13 cellular contexts compared by ENCODE assay signal in the genomic region with DNA sequence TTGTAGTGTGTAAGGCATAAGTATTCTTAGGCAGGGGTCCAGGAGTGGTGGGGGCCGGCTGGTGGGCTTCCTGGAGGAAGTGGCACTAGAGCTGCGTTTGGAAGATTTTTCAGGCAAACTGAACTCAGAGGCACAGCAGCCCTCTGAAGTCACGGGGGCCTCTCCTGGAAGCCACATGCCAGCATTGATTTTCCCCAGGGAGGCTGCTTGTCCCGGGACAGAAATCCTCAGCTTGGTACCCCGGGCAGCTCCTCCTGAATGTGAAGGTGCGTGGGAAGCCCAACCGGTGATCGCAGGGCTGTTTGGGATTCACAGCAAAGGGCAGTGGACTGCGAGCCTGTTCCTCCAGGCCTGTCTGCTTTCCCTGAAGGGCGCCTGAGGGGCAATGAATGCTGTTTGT. TPM values are rescaled to one million over a fixed set of nuclear protein-coding genes. Genes with fewer than 3 reads are reported as not detected.
DNase-seq lines count a peak whose midpoint lies in the region; ATAC-seq and TF ChIP-seq lines count a peak whose summit lies in the region.
"Had no signal": no experiment of that assay in that cellular context is flagged by ENCODE, and none has a peak within 500 bp of the region (broad histone marks: within the 10 kb centered on the region; RNA-seq: fewer than 3 reads in every experiment).

No MANE protein-coding gene starts in this region.

- H3K9me3 Mint-ChIP-seq in activated CD4-positive, alpha-beta T cell treated with anti-CD3 and anti-CD28 coated beads, Interleukin-2, amount 10 ng/mL, durations not matched to agents 7 days and 5 days, result no peaks in the 10 kb centered on the region
- peaks cover 8% of the 10 kb centered on the region for H3K9me3 Mint-ChIP-seq in glutamatergic neuron (ENCODE audit: unreplicated experiment)
- no peaks in the 10 kb centered on the region for H3K9me3 Mint-ChIP-seq in osteocyte (ENCODE audit: unreplicated experiment)

- peaks cover 22% of the 10 kb centered on the region for H3K4me1 Mint-ChIP-seq in activated CD4-positive, alpha-beta T cell treated with anti-CD3 and anti-CD28 coated beads, Interleukin-2, amount 10 ng/mL, durations not matched to agents 7 days and 5 days
- H3K4me1 Mint-ChIP-seq in glutamatergic neuron (ENCODE audit: low read depth, unreplicated experiment) (peaks cover 21% of the 10 kb centered on the region), osteocyte (ENCODE audit: unreplicated experiment) (peaks cover 32% of the 10 kb centered on the region)

- DNase-seq in activated CD4-positive, alpha-beta T cell treated with anti-CD3 and anti-CD28 coated beads, Interleukin-2, amount 10 ng/mL, durations not matched to agents 7 days and 5 days, result no peak
- no peak for DNase-seq in activated CD4-positive, alpha-beta T cell treated with anti-CD3 and anti-CD28 coated beads, Interleukin-2, amount 50 U/mL, for 4 hours
- DNase-seq in SJCRH30, result peak in 1 of 2 experiments; percentile 22
- DNase-seq in glutamatergic neuron, result no peak
- DNase-seq in osteocyte (ENCODE audit: extremely low spot score, unreplicated experiment), result no peak
- no peak for DNase-seq in DMS79 treated with DMSO at 0.1 percent for 48 hours (lab: John Stamatoyannopoulos, UW)
- DNase-seq in RPMI8226, result no peak
- DNase-seq in omental fat pad (ENCODE audit: low spot score), result no peak
- DNase-seq: activated CD4-positive, alpha-beta T cell treated with anti-CD3 and anti-CD28 coated beads for 48 hours; activated gamma-delta T cell; NCI-H1092 treated with DMSO at 0.1 percent for 48 hours had no signal

- no peak for ATAC-seq in omental fat pad (ENCODE audit: low FRiP score)

- CTCF ChIA-PET in activated CD4-positive, alpha-beta T cell treated with anti-CD3 and anti-CD28 coated beads, Interleukin-2, amount 10 ng/mL, durations not matched to agents 7 days and 5 days (lab: Charles Lee), result no interaction called here

- no peaks in the 10 kb centered on the region for H3K9me3 ChIP-seq in SJCRH30 (replicated peaks)
- H3K9me3 ChIP-seq: thoracic aorta had no signal

- no peaks in the 10 kb centered on the region; the same call in 1 of the 2 replicates for H3K27me3 ChIP-seq in SJCRH30
- H3K27me3 ChIP-seq: cardiac muscle cell had no signal

- H3K27me3 Mint-ChIP-seq in activated CD4-positive, alpha-beta T cell treated with anti-CD3 and anti-CD28 coated beads, Interleukin-2, amount 10 ng/mL, durations not matched to agents 7 days and 5 days, result peaks cover 18% of the 10 kb centered on the region
- peaks cover 10% of the 10 kb centered on the region for H3K27me3 Mint-ChIP-seq in glutamatergic neuron (ENCODE audit: unreplicated experiment)
- peaks cover 8% of the 10 kb centered on the region for H3K27me3 Mint-ChIP-seq in osteocyte (ENCODE audit: unreplicated experiment)

- H3K4me3 Mint-ChIP-seq in activated CD4-positive, alpha-beta T cell treated with anti-CD3 and anti-CD28 coated beads, Interleukin-2, amount 10 ng/mL, durations not matched to agents 7 days and 5 days, result no peak overlapping the region
- H3K4me3 Mint-ChIP-seq in glutamatergic neuron (ENCODE audit: unreplicated experiment) (peak overlapping the region; percentile 75), osteocyte (ENCODE audit: unreplicated experiment) (peak overlapping the region; percentile 39)

- peaks cover 6% of the 10 kb centered on the region; the same call in 1 of the 2 replicates for H3K36me3 ChIP-seq in SJCRH30
- H3K36me3 ChIP-seq: cardiac muscle cell, thoracic aorta had no signal

- peak overlapping the region; percentile 7 for H3K4me3 ChIP-seq in SJCRH30
- H3K4me3 ChIP-seq: cardiac muscle cell had no signal

- H3K27ac Mint-ChIP-seq in activated CD4-positive, alpha-beta T cell treated with anti-CD3 and anti-CD28 coated beads, Interleukin-2, amount 10 ng/mL, durations not matched to agents 7 days and 5 days, result peak overlapping the region; percentile 25
- H3K27ac Mint-ChIP-seq in glutamatergic neuron (ENCODE audit: unreplicated experiment), result no peak overlapping the region
- no peak overlapping the region for H3K27ac Mint-ChIP-seq in osteocyte (ENCODE audit: unreplicated experiment)

- H3K4me1 ChIP-seq in SJCRH30, result peaks cover 11% of the 10 kb centered on the region

- POLR2A ChIA-PET in activated CD4-positive, alpha-beta T cell treated with anti-CD3 and anti-CD28 coated beads, Interleukin-2, amount 10 ng/mL, durations not matched to agents 7 days and 5 days (lab: Charles Lee), result no interaction called here

- TF ChIP-seq CTCF in glutamatergic neuron (IDR thresholded peaks at IDR 0.05; ENCODE audit: partially characterized antibody, unreplicated experiment), result no peak
- no peak for TF ChIP-seq CTCF in osteocyte (IDR thresholded peaks at IDR 0.05)
- TF ChIP-seq CTCF in omental fat pad (IDR thresholded peaks at IDR 0.05), result no peak

- H3K27ac ChIP-seq in SJCRH30, result no peak overlapping the region
- H3K27ac ChIP-seq: cardiac muscle cell, thoracic aorta had no signal

- H3K36me3 Mint-ChIP-seq in activated CD4-positive, alpha-beta T cell treated with anti-CD3 and anti-CD28 coated beads, Interleukin-2, amount 10 ng/mL, durations not matched to agents 7 days and 5 days (ENCODE audit: low read depth), result peaks cover 9% of the 10 kb centered on the region
- H3K36me3 Mint-ChIP-seq in glutamatergic neuron (ENCODE audit: unreplicated experiment) (no peaks in the 10 kb centered on the region), osteocyte (ENCODE audit: unreplicated experiment) (no peaks in the 10 kb centered on the region)

RNA-seq across cellular contexts. Expression of a gene that starts 1.6 kb away (rescaled TPM):
- total RNA-seq in activated CD4-positive, alpha-beta T cell treated with anti-CD3 and anti-CD28 coated beads, Interleukin-2, amount 10 ng/mL, durations not matched to agents 7 days and 5 days, result 100 to 1,000 TPM; 127 to 136 TPM
- total RNA-seq in SJCRH30 (2014; rRNA removed; shearing (Covaris generic)), result 269 and 274 TPM in 2 replicates
- total RNA-seq in glutamatergic neuron (ENCODE audit: unreplicated experiment) (85.8 TPM), osteocyte (205 and 219 TPM in 2 replicates), omental fat pad (100 to 1,000 TPM in 2 of 4 donors, 10 to 100 TPM in 2; 86.9 to 146 (median 114) TPM)
